ENCODE assay signal across 1 cellular context in genomic region chr11:32088117-32088941, GRCh38.
TF ChIP-seq lines count a peak whose summit lies in the region.

No MANE protein-coding gene starts in this region.

TF ChIP-seq in liver, 16 proteins besides CTCF, POLR2A, EP300 and RAD21 (continued from another document):
- TF ChIP-seq, protein P1, sequence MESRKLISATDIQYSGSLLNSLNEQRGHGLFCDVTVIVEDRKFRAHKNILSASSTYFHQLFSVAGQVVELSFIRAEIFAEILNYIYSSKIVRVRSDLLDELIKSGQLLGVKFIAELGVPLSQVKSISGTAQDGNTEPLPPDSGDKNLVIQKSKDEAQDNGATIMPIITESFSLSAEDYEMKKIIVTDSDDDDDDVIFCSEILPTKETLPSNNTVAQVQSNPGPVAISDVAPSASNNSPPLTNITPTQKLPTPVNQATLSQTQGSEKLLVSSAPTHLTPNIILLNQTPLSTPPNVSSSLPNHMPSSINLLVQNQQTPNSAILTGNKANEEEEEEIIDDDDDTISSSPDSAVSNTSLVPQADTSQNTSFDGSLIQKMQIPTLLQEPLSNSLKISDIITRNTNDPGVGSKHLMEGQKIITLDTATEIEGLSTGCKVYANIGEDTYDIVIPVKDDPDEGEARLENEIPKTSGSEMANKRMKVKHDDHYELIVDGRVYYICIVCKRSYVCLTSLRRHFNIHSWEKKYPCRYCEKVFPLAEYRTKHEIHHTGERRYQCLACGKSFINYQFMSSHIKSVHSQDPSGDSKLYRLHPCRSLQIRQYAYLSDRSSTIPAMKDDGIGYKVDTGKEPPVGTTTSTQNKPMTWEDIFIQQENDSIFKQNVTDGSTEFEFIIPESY (IDR thresholded peaks at IDR 0.05), result no peak
- TF ChIP-seq ATF3 (IDR thresholded peaks at IDR 0.05), result no peak
- no peak for TF ChIP-seq FOXA2 (IDR thresholded peaks at IDR 0.05)
- TF ChIP-seq SP1 (IDR thresholded peaks at IDR 0.05), result peak; percentile 12
- peak; percentile 26 for TF ChIP-seq REST (IDR thresholded peaks at IDR 0.05)
- TF ChIP-seq YY1 (IDR thresholded peaks at IDR 0.05), result no peak
- no peak for TF ChIP-seq JUND (IDR thresholded peaks at IDR 0.05)
- TF ChIP-seq FOXA1 (IDR thresholded peaks at IDR 0.05), result no peak
- TF ChIP-seq TAF1 (conservative IDR thresholded peaks at IDR 0.05), result no peak
